In genomic region chr14:66999978-67000377, GRCh38 we compare ENCODE assay signal across 20 cellular contexts.
"Had no signal": no experiment of that assay in that cellular context is flagged by ENCODE, and none has a peak within 500 bp of the region (broad histone marks: within the 10 kb centered on the region; RNA-seq: fewer than 3 reads in every experiment).

No MANE protein-coding gene starts in this region.

- DNase-seq: colonic mucosa; cortex of kidney; effector CD4-positive, alpha-beta T cell; effector memory CD4-positive, alpha-beta T cell; foreskin fibroblast; foreskin melanocyte; gastrocnemius medialis; glutamatergic neuron; head of caudate nucleus; heart right ventricle; hippocampal formation; left cardiac atrium; left ventricle myocardium inferior; lower lobe of right lung; mesenchymal stem cell; mucosa of descending colon; naive B cell had no signal

- FAIRE-seq: endothelial cell of umbilical vein, keratinocyte had no signal

- H3K27me3 ChIP-seq: colonic mucosa, esophagus muscularis mucosa, gastrocnemius medialis, heart right ventricle had no signal

- H3K9me3 ChIP-seq: colonic mucosa, esophagus muscularis mucosa, gastrocnemius medialis, heart right ventricle, left ventricle myocardium inferior, lower lobe of right lung, mucosa of descending colon had no signal

- H3K27ac ChIP-seq: colonic mucosa, esophagus muscularis mucosa, gastrocnemius medialis, heart right ventricle, left ventricle myocardium inferior, lower lobe of right lung had no signal

- H3K36me3 ChIP-seq: colonic mucosa, gastrocnemius medialis, lower lobe of right lung had no signal

- ATAC-seq: gastrocnemius medialis, heart right ventricle, left cardiac atrium, lower lobe of right lung, mucosa of descending colon had no signal

- H3K4me3 ChIP-seq: colonic mucosa, esophagus muscularis mucosa, gastrocnemius medialis, heart right ventricle, left ventricle myocardium inferior, lower lobe of right lung, mucosa of descending colon had no signal

- H3K4me1 ChIP-seq: colonic mucosa, esophagus muscularis mucosa, gastrocnemius medialis, heart right ventricle, left ventricle myocardium inferior, lower lobe of right lung had no signal
